In the genomic region with DNA sequence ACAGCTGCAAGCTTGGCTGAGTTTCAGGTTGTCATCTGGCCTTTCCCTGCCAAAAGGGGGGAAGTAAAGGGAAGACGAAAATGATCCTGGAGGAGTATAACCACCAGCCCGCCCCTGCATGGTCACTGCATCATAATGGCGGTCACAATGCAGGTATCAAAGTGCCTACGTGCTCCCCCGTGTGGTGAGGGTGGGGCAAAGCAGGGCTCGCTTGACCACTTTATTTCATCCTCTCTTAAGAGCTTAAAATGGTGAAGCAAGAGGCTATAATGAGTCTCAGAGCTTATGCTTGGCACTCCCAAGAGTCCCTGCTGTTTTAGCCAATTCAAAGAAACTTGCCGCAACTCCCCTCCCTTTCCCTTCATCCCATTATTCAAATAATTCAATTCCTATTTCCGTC, we compare ENCODE assay signal across 9 cellular contexts.
A peak's percentile ranks its signal among the peaks of the same experiment; 100 is the strongest.
DNase-seq lines count a peak whose midpoint lies in the region; ATAC-seq and TF ChIP-seq lines count a peak whose summit lies in the region.
"Had no signal": no experiment of that assay in that cellular context is flagged by ENCODE, and none has a peak within 500 bp of the region (broad histone marks: within the 10 kb centered on the region; RNA-seq: fewer than 3 reads in every experiment).

No MANE protein-coding gene starts in this region.

- DNase-seq in cardiac muscle cell (ENCODE audit: low read depth in 1 of 2, low spot score in 1 of 2) (peak in 1 of 2 donors; percentile 3), right cardiac atrium (no peak), dermis blood vessel endothelial cell (peak; percentile 26), thyroid gland (no peak), NCI-H2107 treated with DMSO at 0.1 percent for 48 hours (lab: John Stamatoyannopoulos, UW; ENCODE audit: unreplicated experiment) (no peak), middle frontal gyrus (ENCODE audit: extremely low spot score, low spot score) (no peak), T-helper 1 cell (no peak)

- WGBS in right cardiac atrium: 72% methylated on average over 8 of the region's 8 CpGs
- 69 to 73% methylated on average over 2 to 6 of the region's 8 CpGs for WGBS in thyroid gland, 2 donors

- TF ChIP-seq POLR2A in thyroid gland (IDR thresholded peaks at IDR 0.05): no peak

- TF ChIP-seq CTCF in cardiac muscle cell (IDR thresholded peaks at IDR 0.05; ENCODE audit: low read depth, low read length): peak; percentile 30
- peak; percentile 53 for TF ChIP-seq CTCF in LNCAP (IDR thresholded peaks at IDR 0.05)
- no peak for TF ChIP-seq CTCF in thyroid gland (IDR thresholded peaks at IDR 0.05)

- H3K9me3 ChIP-seq in cardiac muscle cell (ENCODE audit: low read depth) (no peaks in the 10 kb centered on the region), right cardiac atrium (ENCODE audit: control insufficient read depth, low read length) (no peaks in the 10 kb centered on the region), thyroid gland (no peaks in the 10 kb centered on the region)

- ATAC-seq in right cardiac atrium: no peak

- H3K27ac ChIP-seq in cardiac muscle cell (no peak overlapping the region), right cardiac atrium (ENCODE audit: low read length) (no peak overlapping the region), thyroid gland (no peak overlapping the region)
- H3K27ac ChIP-seq: epithelial cell of prostate had no signal

- no peaks in the 10 kb centered on the region for H3K27me3 ChIP-seq in cardiac muscle cell
- H3K27me3 ChIP-seq in right cardiac atrium (ENCODE audit: control insufficient read depth, insufficient read depth): no peaks in the 10 kb centered on the region
- no peaks in the 10 kb centered on the region for H3K27me3 ChIP-seq in thyroid gland

- H3K36me3 ChIP-seq in cardiac muscle cell (no peaks in the 10 kb centered on the region), thyroid gland (no peaks in the 10 kb centered on the region)

- H3K4me3 ChIP-seq in cardiac muscle cell (no peak overlapping the region), right cardiac atrium (ENCODE audit: low read length) (no peak overlapping the region), thyroid gland (replicated peaks in 1 of 3) (no peak overlapping the region)

- intact Hi-C loops in right cardiac atrium (cut with DNase I) (loop anchor here in 1 of 4 donors (10.0 kb wide), 1 partner anchor 436 kb away; no protein-coding TSS in a partner anchor), thyroid gland (cut with DNase I) (no loop called here)

- no peaks in the 10 kb centered on the region for H3K4me1 ChIP-seq in cardiac muscle cell (ENCODE audit: low read depth)
- H3K4me1 ChIP-seq in right cardiac atrium (ENCODE audit: control insufficient read depth, insufficient read depth, low read length): no peaks in the 10 kb centered on the region
- H3K4me1 ChIP-seq in thyroid gland: no peaks in the 10 kb centered on the region

Comparison
In these comparisons a context has a peak if more than half of its experiments do, and no peak if none do; other contexts are left out.
1. CTCF ChIP-seq: peak in cardiac muscle cell (single experiment) and LNCAP (single experiment); none in thyroid gland (0 of 6).